ENCODE assay signal across 24 cellular contexts in genomic region chr17:19747159-19747719, GRCh38. TPM values are rescaled to one million over a fixed set of nuclear protein-coding genes. Genes with fewer than 3 reads are reported as not detected.
A peak's percentile ranks its signal among the peaks of the same experiment; 100 is the strongest.
DNase-seq lines count a peak whose midpoint lies in the region; ATAC-seq and TF ChIP-seq lines count a peak whose summit lies in the region.
"Had no signal": no experiment of that assay in that cellular context is flagged by ENCODE, and none has a peak within 500 bp of the region (broad histone marks: within the 10 kb centered on the region; RNA-seq: fewer than 3 reads in every experiment).

No MANE protein-coding gene starts in this region.

- no peak overlapping the region for H3K4me3 ChIP-seq in breast epithelium
- peak overlapping the region; percentile 40 for H3K4me3 ChIP-seq in mucosa of stomach (ENCODE audit: low read length)
- H3K4me3 ChIP-seq in hepatocyte: no peak overlapping the region
- no peak overlapping the region for H3K4me3 ChIP-seq in neural progenitor cell
- H3K4me3 ChIP-seq: Peyer's patch, SJCRH30 had no signal

- no peaks in the 10 kb centered on the region for H4K20me1 ChIP-seq in hepatocyte (ENCODE audit: insufficient read depth, poor library complexity, severe bottlenecking)
- no peaks in the 10 kb centered on the region for H4K20me1 ChIP-seq in neural progenitor cell (ENCODE audit: low read depth)

- H3K27me3 ChIP-seq in breast epithelium (no peaks in the 10 kb centered on the region), mucosa of stomach (ENCODE audit: control insufficient read depth, insufficient read depth, low read length) (no peaks in the 10 kb centered on the region), hepatocyte (no peaks in the 10 kb centered on the region), neural progenitor cell (peaks cover 5% of the 10 kb centered on the region)
- H3K27me3 ChIP-seq: BE2C, Peyer's patch had no signal

- POLR2A ChIA-PET in MCF 10A (lab: Yijun Ruan, JAX): interaction anchor here (0.7 to 13.0 kb wide), 7 partner anchors 19 to 232 kb away, joined by 3 to 311 read pairs (median 12); partner anchors contain the start of genes ALDH3A2 and SLC47A2

- H3K36me3 Mint-ChIP-seq in MCF 10A (ENCODE audit: insufficient read depth, unreplicated experiment) (peaks cover 7% of the 10 kb centered on the region), T-helper 17 cell (ENCODE audit: low read depth) (peaks cover 5% of the 10 kb centered on the region), neural progenitor cell (no peaks in the 10 kb centered on the region)
- H3K36me3 Mint-ChIP-seq: CD14-positive monocyte had no signal

- intact Hi-C loops in MCF 10A (cut with micrococcal nuclease): no loop called here
- intact Hi-C loops in breast epithelium (cut with DNase I; ENCODE audit: low total_unique reads): no loop called here

- no peaks in the 10 kb centered on the region for H3K36me3 ChIP-seq in breast epithelium
- no peaks in the 10 kb centered on the region for H3K36me3 ChIP-seq in mucosa of stomach (ENCODE audit: control insufficient read depth, insufficient read depth, low read length)
- H3K36me3 ChIP-seq in hepatocyte (replicated peaks; ENCODE audit: insufficient read depth, low read depth): no peaks in the 10 kb centered on the region
- no peaks in the 10 kb centered on the region for H3K36me3 ChIP-seq in neural progenitor cell
- H3K36me3 ChIP-seq: BE2C, Peyer's patch, SJCRH30 had no signal

- H3K4me1 ChIP-seq in breast epithelium: peaks cover 3 to 5% of the 10 kb centered on the region in 2 donors
- H3K4me1 ChIP-seq in mucosa of stomach (ENCODE audit: control insufficient read depth, insufficient read depth, low read length): peaks cover 51% of the 10 kb centered on the region
- H3K4me1 ChIP-seq in hepatocyte (ENCODE audit: insufficient read depth): peaks cover 10% of the 10 kb centered on the region
- peaks cover 11% of the 10 kb centered on the region for H3K4me1 ChIP-seq in neural progenitor cell
- H3K4me1 ChIP-seq: BE2C, SJCRH30 had no signal

- no TSS peak for BruUV-seq in MCF 10A (replicated peaks; lab: Mats Ljungman, UMichigan)

- TF ChIP-seq POLR2A in breast epithelium (IDR thresholded peaks at IDR 0.05): no peak

- H3K27ac Mint-ChIP-seq in MCF 10A (ENCODE audit: low read depth, unreplicated experiment) (peak overlapping the region; percentile 82), T-helper 17 cell (no peak overlapping the region), neural progenitor cell (no peak overlapping the region)
- H3K27ac Mint-ChIP-seq: CD14-positive monocyte had no signal

- H2AFZ ChIP-seq in hepatocyte (no peak overlapping the region), neural progenitor cell (replicated peaks) (no peak overlapping the region)

- TF ChIP-seq CTCF in MCF 10A (IDR thresholded peaks at IDR 0.05; ENCODE audit: unreplicated experiment) (no peak), breast epithelium (IDR thresholded peaks at IDR 0.05) (no peak), hepatocyte (IDR thresholded peaks at IDR 0.05; ENCODE audit: poor library complexity) (no peak), neural progenitor cell (IDR thresholded peaks at IDR 0.05) (no peak)

- H3K27me3 Mint-ChIP-seq in MCF 10A (ENCODE audit: insufficient read depth, unreplicated experiment) (no peaks in the 10 kb centered on the region), T-helper 17 cell (peaks cover 31% of the 10 kb centered on the region), neural progenitor cell (ENCODE audit: insufficient read depth, low read depth) (peaks cover 17% of the 10 kb centered on the region)

- no peak for ATAC-seq in T-helper 17 cell

- WGBS in hepatocyte (ENCODE audit: low lambda C conversion rate, missing lambda C conversion rate): 95% methylated on average over 13 of the region's 13 CpGs

- no peaks in the 10 kb centered on the region for H3K9me3 Mint-ChIP-seq in MCF 10A (ENCODE audit: unreplicated experiment)
- peaks cover 3% of the 10 kb centered on the region for H3K9me3 Mint-ChIP-seq in neural progenitor cell
- H3K9me3 Mint-ChIP-seq: CD8-positive, alpha-beta memory T cell had no signal

- H3K4me2 ChIP-seq in hepatocyte (no peak overlapping the region), neural progenitor cell (no peak overlapping the region)

- H3K9ac ChIP-seq in mucosa of stomach (ENCODE audit: low read length): peak overlapping the region; percentile 66
- H3K9ac ChIP-seq in neural progenitor cell: no peak overlapping the region

- no peaks in the 10 kb centered on the region for H3K9me3 ChIP-seq in breast epithelium
- H3K9me3 ChIP-seq in T-helper 17 cell (ENCODE audit: control insufficient read depth, low read length, poor library complexity, severe bottlenecking): no peaks in the 10 kb centered on the region
- H3K9me3 ChIP-seq in mucosa of stomach (ENCODE audit: control insufficient read depth, low read length): no peaks in the 10 kb centered on the region
- H3K9me3 ChIP-seq in hepatocyte (ENCODE audit: low read depth): no peaks in the 10 kb centered on the region
- no peaks in the 10 kb centered on the region for H3K9me3 ChIP-seq in neural progenitor cell (ENCODE audit: low read depth)
- H3K9me3 ChIP-seq: BE2C, Peyer's patch, SJCRH30 had no signal

- peaks cover 13% of the 10 kb centered on the region for H3F3A ChIP-seq in neural progenitor cell (ENCODE audit: low read depth)

- H3K27ac ChIP-seq in breast epithelium (no peak overlapping the region), hepatocyte (no peak overlapping the region), neural progenitor cell (no peak overlapping the region)
- H3K27ac ChIP-seq: 22Rv1, Peyer's patch, SJCRH30 had no signal

- H3K79me2 ChIP-seq in hepatocyte (no peaks in the 10 kb centered on the region), neural progenitor cell (ENCODE audit: low read depth) (no peaks in the 10 kb centered on the region)

- CTCF ChIA-PET in MCF 10A (lab: Yijun Ruan, JAX): interaction anchor here (0.6 to 1.7 kb wide), 3 partner anchors 19 to 29 kb away, joined by 3 to 4 read pairs (median 3); no protein-coding TSS in a partner anchor

- DNase-seq in MCF 10A (ENCODE audit: unreplicated experiment): no peak
- DNase-seq in breast epithelium (ENCODE audit: low spot score in 2 of 2): no peak
- no peak for DNase-seq in T-helper 17 cell
- no peak for DNase-seq in hepatocyte (ENCODE audit: low spot score)
- DNase-seq in DMS79 treated with DMSO at 0.1 percent for 48 hours (lab: John Stamatoyannopoulos, UW): no peak
- no peak for DNase-seq in neural progenitor cell (ENCODE audit: low spot score)
- no peak for DNase-seq in NCI-H1436 (lab: John Stamatoyannopoulos, UW)
- DNase-seq: ACHN; BE2C; CD8-positive, alpha-beta memory T cell; DND-41; KBM-7; NCI-H1092; NCI-H1417 treated with DMSO at 0.1 percent for 48 hours; NCI-H187; NCI-H2081 treated with DMSO at 0.1 percent for 48 hours; NCI-H2171; NCI-H226; NCI-H510A; SJCRH30 had no signal

- H3K9me2 ChIP-seq in hepatocyte (replicated peaks; ENCODE audit: insufficient read depth): no peaks in the 10 kb centered on the region

- H3K4me1 Mint-ChIP-seq in MCF 10A (ENCODE audit: insufficient read depth, unreplicated experiment): peaks cover 61% of the 10 kb centered on the region
- peaks cover 22% of the 10 kb centered on the region for H3K4me1 Mint-ChIP-seq in T-helper 17 cell
- H3K4me1 Mint-ChIP-seq in neural progenitor cell: peaks cover 9% of the 10 kb centered on the region

- H3K4me3 Mint-ChIP-seq in MCF 10A (ENCODE audit: unreplicated experiment): peak overlapping the region; percentile 61
- H3K4me3 Mint-ChIP-seq in T-helper 17 cell: peak overlapping the region; percentile 36
- H3K4me3 Mint-ChIP-seq in neural progenitor cell: no peak overlapping the region

RNA-seq across cellular contexts. Expression of gene ALDH3A1, which starts 0.9 kb away (rescaled TPM):
- total RNA-seq in MCF 10A (2022) (4.9 and 13.4 TPM in 2 replicates), breast epithelium (1 to 10 TPM; 1.1 to 5.6 (median 2.0) TPM), T-helper 17 cell (not detected), hepatocyte (0.90 TPM in 1 of 2 replicates, not detected in the other), neural progenitor cell (ENCODE audit: low replicate concordance) (1.4 TPM in 1 of 2 replicates, not detected in the other)
- polyA plus RNA-seq in hepatocyte: 0.13 and 1.4 TPM in 2 replicates
- total RNA-seq: CD8-positive, alpha-beta memory T cell; SJCRH30 had no signal
- polyA plus RNA-seq: CD14-positive monocyte had no signal

RNA-seq across cellular contexts. Expression of gene SLC47A2, which starts 30.9 kb away (rescaled TPM):
- total RNA-seq in MCF 10A (2022) (0.32 and 0.54 TPM in 2 replicates), breast epithelium (under 1 TPM in 2 of 3 donors, not detected in 1; 0.15 to 0.66 TPM), T-helper 17 cell (not detected), hepatocyte (0.07 TPM in 1 of 2 replicates, not detected in the other), neural progenitor cell (ENCODE audit: low replicate concordance) (0.39 and 0.43 TPM in 2 replicates)
- not detected in 2 replicates for polyA plus RNA-seq in hepatocyte
- total RNA-seq: CD8-positive, alpha-beta memory T cell; SJCRH30 had no signal
- polyA plus RNA-seq: CD14-positive monocyte; CD8-positive, alpha-beta memory T cell had no signal
